ENCODE assay signal across 10 cellular contexts in the genomic region with DNA sequence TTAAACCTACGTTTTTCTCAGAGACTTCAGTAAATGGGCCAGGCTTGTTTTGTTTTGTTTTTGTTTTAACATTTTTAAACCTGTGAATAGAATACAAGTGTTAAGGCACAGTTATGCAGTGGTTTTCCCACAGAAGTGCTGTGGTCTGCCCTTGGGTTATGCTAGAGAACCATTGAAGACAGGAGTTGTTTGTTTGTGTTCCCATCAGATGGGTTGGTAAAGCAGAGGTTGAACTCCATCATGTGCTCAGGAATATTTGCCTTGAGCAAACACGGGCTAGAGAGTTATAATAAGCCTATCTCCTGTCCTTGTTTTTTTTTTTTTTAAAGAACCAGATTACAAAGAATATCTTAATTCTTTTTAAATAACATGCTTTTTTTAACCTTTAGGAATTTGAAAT. TPM values are rescaled to one million over a fixed set of nuclear protein-coding genes. Genes with fewer than 3 reads are reported as not detected.
DNase-seq lines count a peak whose midpoint lies in the region; ATAC-seq, FAIRE-seq and TF ChIP-seq lines count a peak whose summit lies in the region.
"Had no signal": no experiment of that assay in that cellular context is flagged by ENCODE, and none has a peak within 500 bp of the region (broad histone marks: within the 10 kb centered on the region; RNA-seq: fewer than 3 reads in every experiment).

No MANE protein-coding gene starts in this region.

- peak overlapping the region; percentile 17 for H3K27ac Mint-ChIP-seq in activated naive CD4-positive, alpha-beta T cell treated with anti-CD3 and anti-CD28 coated beads, Interleukin-2, amount 50 U/mL, for 24 hours
- no peak overlapping the region for H3K27ac Mint-ChIP-seq in activated naive CD4-positive, alpha-beta T cell treated with anti-CD3 and anti-CD28 coated beads, Interleukin-2, amount 10 ng/mL, durations not matched to agents 7 days and 5 days

- H3K36me3 ChIP-seq in RWPE2 (ENCODE audit: low read depth) = 0 out of 2 replicates have a peak, but pooled peaks cover 4% of the 10 kb centered on the region
- H3K36me3 ChIP-seq in thyroid gland = peaks cover 0 to 3% of the 10 kb centered on the region in 2 donors

- TF ChIP-seq CTCF in RWPE2 (IDR thresholded peaks at IDR 0.05; ENCODE audit: poor library complexity, severe bottlenecking) = no peak
- TF ChIP-seq CTCF in thyroid gland (IDR thresholded peaks at IDR 0.05) = peak in 1 of 6 experiments; percentile 5

- no peak for DNase-seq in activated naive CD4-positive, alpha-beta T cell treated with anti-CD3 and anti-CD28 coated beads, Interleukin-2, amount 10 ng/mL, durations not matched to agents 7 days and 5 days
- DNase-seq in RWPE2 (ENCODE audit: low spot score) (no peak), thyroid gland (no peak), ecto neural progenitor cell (ENCODE audit: low spot score) (no peak), midbrain (lab: John Stamatoyannopoulos, UW) (no peak)
- DNase-seq: activated T-cell treated with anti-CD3 and anti-CD28 coated beads, Interleukin-2, amount 50 U/mL, for 4 hours; COR-L47 had no signal

- TF ChIP-seq POLR2A in thyroid gland (IDR thresholded peaks at IDR 0.05) = no peak

- H3K9me3 ChIP-seq in RWPE2 (ENCODE audit: severe bottlenecking) (no peaks in the 10 kb centered on the region), thyroid gland (no peaks in the 10 kb centered on the region)

- CTCF ChIA-PET in activated naive CD4-positive, alpha-beta T cell treated with anti-CD3 and anti-CD28 coated beads, Interleukin-2, amount 10 ng/mL, durations not matched to agents 7 days and 5 days (lab: Charles Lee) = interaction anchor here (0.8 to 1.3 kb wide), 4 partner anchors 11 to 128 kb away, joined by 3 to 5 read pairs (median 3); no protein-coding TSS in a partner anchor

- H3K4me1 Mint-ChIP-seq in activated naive CD4-positive, alpha-beta T cell treated with anti-CD3 and anti-CD28 coated beads, Interleukin-2, amount 50 U/mL, for 24 hours = peaks cover 47% of the 10 kb centered on the region
- peaks cover 37% of the 10 kb centered on the region for H3K4me1 Mint-ChIP-seq in activated naive CD4-positive, alpha-beta T cell treated with anti-CD3 and anti-CD28 coated beads, Interleukin-2, amount 10 ng/mL, durations not matched to agents 7 days and 5 days

- H3K4me1 ChIP-seq in RWPE2 (ENCODE audit: insufficient read depth, poor library complexity, severe bottlenecking) (peaks cover 15% of the 10 kb centered on the region), thyroid gland (peaks cover 36 to 41% of the 10 kb centered on the region in 2 donors)

- H3K27ac ChIP-seq in RWPE2 (ENCODE audit: poor library complexity, severe bottlenecking) (peak overlapping the region; percentile 67), thyroid gland (peak overlapping the region; percentile 30 to 97 (median 85))

- no peak for ATAC-seq in RWPE2 (ENCODE audit: low read depth)
- ATAC-seq in GM21381 (IDR thresholded peaks at IDR 0.05; ENCODE audit: unreplicated experiment) = no peak

- no peak overlapping the region for H3K4me3 Mint-ChIP-seq in activated naive CD4-positive, alpha-beta T cell treated with anti-CD3 and anti-CD28 coated beads, Interleukin-2, amount 50 U/mL, for 24 hours
- H3K4me3 Mint-ChIP-seq in activated naive CD4-positive, alpha-beta T cell treated with anti-CD3 and anti-CD28 coated beads, Interleukin-2, amount 10 ng/mL, durations not matched to agents 7 days and 5 days = no peak overlapping the region

- FAIRE-seq in islet of Langerhans (lab: Jason Lieb, UNC) = peak; percentile 99

- H3K9me3 Mint-ChIP-seq in activated naive CD4-positive, alpha-beta T cell treated with anti-CD3 and anti-CD28 coated beads, Interleukin-2, amount 50 U/mL, for 24 hours = no peaks in the 10 kb centered on the region
- H3K9me3 Mint-ChIP-seq in activated naive CD4-positive, alpha-beta T cell treated with anti-CD3 and anti-CD28 coated beads, Interleukin-2, amount 10 ng/mL, durations not matched to agents 7 days and 5 days = no peaks in the 10 kb centered on the region
- H3K9me3 Mint-ChIP-seq: activated T-cell treated with anti-CD3 and anti-CD28 coated beads, Interleukin-2, amount 50 U/mL, for 4 hours had no signal

- 33 to 38% methylated on average over 2 of the region's 2 CpGs for WGBS in thyroid gland, 2 donors

- intact Hi-C loops in thyroid gland (cut with DNase I) = no loop called here

- H3K36me3 Mint-ChIP-seq in activated naive CD4-positive, alpha-beta T cell treated with anti-CD3 and anti-CD28 coated beads, Interleukin-2, amount 50 U/mL, for 24 hours = no peaks in the 10 kb centered on the region
- no peaks in the 10 kb centered on the region for H3K36me3 Mint-ChIP-seq in activated naive CD4-positive, alpha-beta T cell treated with anti-CD3 and anti-CD28 coated beads, Interleukin-2, amount 10 ng/mL, durations not matched to agents 7 days and 5 days

- no peaks in the 10 kb centered on the region for H3K27me3 Mint-ChIP-seq in activated naive CD4-positive, alpha-beta T cell treated with anti-CD3 and anti-CD28 coated beads, Interleukin-2, amount 50 U/mL, for 24 hours
- peaks cover 8% of the 10 kb centered on the region for H3K27me3 Mint-ChIP-seq in activated naive CD4-positive, alpha-beta T cell treated with anti-CD3 and anti-CD28 coated beads, Interleukin-2, amount 10 ng/mL, durations not matched to agents 7 days and 5 days

- H3K4me3 ChIP-seq in RWPE2 (ENCODE audit: severe bottlenecking) (no peak overlapping the region), thyroid gland (replicated peaks in 1 of 3) (no peak overlapping the region)

- H3K27me3 ChIP-seq in RWPE2 (ENCODE audit: insufficient read depth, poor library complexity, severe bottlenecking) (no peaks in the 10 kb centered on the region), thyroid gland (no peaks in the 10 kb centered on the region)

RNA-seq across cellular contexts. Expression of gene RHOBTB3, which starts 28.5 kb away (rescaled TPM):
- 10 to 100 TPM; 58.7 to 85.7 (median 68.0) TPM for total RNA-seq in thyroid gland
